1 cellular context compared by ENCODE assay signal in the genomic region with DNA sequence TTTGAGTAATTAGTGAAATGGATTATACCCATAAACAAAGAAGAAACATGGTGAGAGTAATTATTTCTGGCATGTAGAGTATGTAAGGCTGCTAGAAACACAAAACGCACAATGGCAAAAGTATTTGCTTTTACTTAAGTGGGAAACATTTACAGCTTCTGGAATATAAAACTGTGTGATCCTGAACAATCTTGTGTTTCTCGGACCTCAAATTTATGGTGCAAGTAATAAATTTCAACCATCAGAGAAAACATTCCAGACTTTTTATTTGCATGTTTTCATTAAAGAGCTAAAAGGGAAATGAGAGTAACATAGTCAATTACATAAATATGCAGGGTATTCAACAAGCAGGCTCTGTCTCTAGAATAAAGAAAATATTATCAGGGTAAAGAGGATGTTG.
TF ChIP-seq lines count a peak whose summit lies in the region.

No MANE protein-coding gene starts in this region.

TF ChIP-seq in A549, 52 proteins besides CTCF, POLR2A, EP300 and RAD21 (continued from another document):
- TF ChIP-seq, protein P1, sequence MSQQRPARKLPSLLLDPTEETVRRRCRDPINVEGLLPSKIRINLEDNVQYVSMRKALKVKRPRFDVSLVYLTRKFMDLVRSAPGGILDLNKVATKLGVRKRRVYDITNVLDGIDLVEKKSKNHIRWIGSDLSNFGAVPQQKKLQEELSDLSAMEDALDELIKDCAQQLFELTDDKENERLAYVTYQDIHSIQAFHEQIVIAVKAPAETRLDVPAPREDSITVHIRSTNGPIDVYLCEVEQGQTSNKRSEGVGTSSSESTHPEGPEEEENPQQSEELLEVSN (IDR thresholded peaks at IDR 0.05; ENCODE audit: borderline replicate concordance, low read depth) = no peak
- TF ChIP-seq, protein P2, sequence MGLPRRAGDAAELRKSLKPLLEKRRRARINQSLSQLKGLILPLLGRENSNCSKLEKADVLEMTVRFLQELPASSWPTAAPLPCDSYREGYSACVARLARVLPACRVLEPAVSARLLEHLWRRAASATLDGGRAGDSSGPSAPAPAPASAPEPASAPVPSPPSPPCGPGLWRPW (IDR thresholded peaks at IDR 0.05) = no peak
